In genomic region chr12:100058482-100059029, GRCh38 we compare ENCODE assay signal across 9 cellular contexts.
DNase-seq lines count a peak whose midpoint lies in the region; ATAC-seq, FAIRE-seq and TF ChIP-seq lines count a peak whose summit lies in the region.
"Had no signal": no experiment of that assay in that cellular context is flagged by ENCODE, and none has a peak within 500 bp of the region (broad histone marks: within the 10 kb centered on the region; RNA-seq: fewer than 3 reads in every experiment).

No MANE protein-coding gene starts in this region.

- POLR2A ChIA-PET in HepG2 (lab: Yijun Ruan, JAX), result no interaction called here

- WGBS in liver, result 90% methylated on average over 3 of the region's 3 CpGs
- WGBS in HepG2 (ENCODE audit: low lambda C conversion rate), result 98% methylated on average over 3 of the region's 3 CpGs

- H2AFZ ChIP-seq in HepG2 (ENCODE audit: low read length), result no peak overlapping the region

- H3K27me3 ChIP-seq in liver (ENCODE audit: control insufficient read depth in 4 of 4, insufficient read depth in 4 of 4, low read length in 3 of 4) (no peaks in the 10 kb centered on the region), HepG2 (ENCODE audit: control insufficient read depth in 1 of 2, insufficient read depth in 2 of 2, low read length in 2 of 2) (no peaks in the 10 kb centered on the region)

- TF ChIP-seq CTCF in liver (IDR thresholded peaks at IDR 0.05; ENCODE audit: low read depth, low read length, missing input control) (no peak), HepG2 (CRISPR knock-in tag; IDR thresholded peaks at IDR 0.05) (no peak), epithelial cell of esophagus (IDR thresholded peaks at IDR 0.05; ENCODE audit: insufficient read depth, low read depth, low read length, missing control alignments) (peak; percentile 45)

- H4K20me1 ChIP-seq in HepG2 (ENCODE audit: insufficient read depth, low read length), result no peaks in the 10 kb centered on the region

- BruUV-seq in HepG2 (replicated peaks; lab: Mats Ljungman, UMichigan), result no TSS peak

- no peak for TF ChIP-seq EP300 in HepG2 (IDR thresholded peaks at IDR 0.05; ENCODE audit: low read depth in 2 of 2, low read length in 2 of 2)
- no peak for TF ChIP-seq EP300 in HepG2 (CRISPR knock-in tag; IDR thresholded peaks at IDR 0.05; ENCODE audit: borderline replicate concordance)
- TF ChIP-seq EP300 in Ishikawa (IDR thresholded peaks at IDR 0.05; ENCODE audit: borderline replicate concordance), result no peak

- ATAC-seq in HepG2 (no peak), GM19397 (IDR thresholded peaks at IDR 0.05; ENCODE audit: unreplicated experiment) (no peak)

- CTCF ChIA-PET in HepG2 (lab: Yijun Ruan, JAX; ENCODE audit: low intra/inter-chr PET ratio, low total read pairs), result no interaction called here

- peak; percentile 27 to 29 for TF ChIP-seq RAD21 in liver (IDR thresholded peaks at IDR 0.05)
- no peak for TF ChIP-seq RAD21 in HepG2 (CRISPR knock-in tag; IDR thresholded peaks at IDR 0.05)
- 0 out of 2 replicates have a peak, but pooled peaks have one; percentile 8 for TF ChIP-seq RAD21 in Ishikawa (IDR thresholded peaks at IDR 0.05; ENCODE audit: low read depth)

- H3K27ac ChIP-seq in liver (ENCODE audit: low read depth in 1 of 2, low read length in 2 of 2) (no peak overlapping the region), HepG2 (ENCODE audit: extremely low read length, insufficient read depth, low read length) (no peak overlapping the region)

- no peak for FAIRE-seq in HepG2 (lab: Jason Lieb, UNC)

- no peak for TF ChIP-seq POLR2A in HepG2 (IDR thresholded peaks at IDR 0.05; ENCODE audit: insufficient read depth in 1 of 2, low read depth in 2 of 2, low read length in 2 of 2)

- H3K4me1 ChIP-seq in liver (ENCODE audit: control insufficient read depth in 4 of 4, insufficient read depth in 4 of 4, low read length in 3 of 4), result no peaks in the 10 kb centered on the region
- H3K4me1 ChIP-seq in HepG2 (ENCODE audit: insufficient read depth, low read length), result no peaks in the 10 kb centered on the region

- H3K4me2 ChIP-seq in HepG2 (ENCODE audit: low read depth, low read length), result no peak overlapping the region

- no peak overlapping the region for H3K9ac ChIP-seq in liver (ENCODE audit: low read depth in 1 of 2, low read length in 2 of 2)
- H3K9ac ChIP-seq in HepG2 (ENCODE audit: insufficient read depth, low read depth, low read length), result no peak overlapping the region

- intact Hi-C loops in HepG2 (cut with micrococcal nuclease; ENCODE audit: unreplicated experiment), result no loop called here

- peaks cover 7 to 37% (median 25%) of the 10 kb centered on the region in 4 donors for H3K36me3 ChIP-seq in liver (ENCODE audit: control insufficient read depth in 4 of 4, insufficient read depth in 3 of 4, low read depth in 1 of 4, low read length in 3 of 4)
- H3K36me3 ChIP-seq in HepG2 (replicated peaks in 1 of 2; ENCODE audit: control insufficient read depth in 1 of 2, insufficient read depth in 2 of 2, low read length in 2 of 2), result peaks cover 1 to 30% of the 10 kb centered on the region in 2 experiments; a peak in 4 of 5 replicates

- H3K4me3 ChIP-seq in liver (ENCODE audit: low read depth in 1 of 3, low read length in 3 of 3) (no peak overlapping the region), HepG2 (replicated peaks in 1 of 3; ENCODE audit: insufficient read depth in 1 of 3, low read depth in 2 of 3, low read length in 3 of 3) (no peak overlapping the region), epithelial cell of esophagus (ENCODE audit: low read length) (no peak overlapping the region)

- H3K79me2 ChIP-seq in HepG2 (ENCODE audit: insufficient read depth, low read length), result no peaks in the 10 kb centered on the region

- in situ Hi-C loops in HepG2 (cut with HindIII; ENCODE audit: extremely low pct_ligation_motif_present, low pct_unique_long_range_greater_than_20kb), result no loop called here

- H3K9me3 ChIP-seq in liver (ENCODE audit: control insufficient read depth in 4 of 4, low read length in 3 of 4) (no peaks in the 10 kb centered on the region), HepG2 (ENCODE audit: low read length) (no peaks in the 10 kb centered on the region)

- no peak for DNase-seq in HepG2 (ENCODE audit: low spot score)
- DNase-seq in epithelial cell of esophagus (ENCODE audit: low read depth), result peak; percentile 79
- no peak for DNase-seq in SK-N-DZ (ENCODE audit: low spot score)
- no peak for DNase-seq in NCI-H187 treated with DMSO at 0.1 percent for 48 hours (lab: John Stamatoyannopoulos, UW)
- no peak for DNase-seq in effector CD8-positive, alpha-beta T cell (lab: John Stamatoyannopoulos, UW)
- DNase-seq: C1 segment of cervical spinal cord had no signal

TF ChIP-seq in liver, 16 proteins besides CTCF, POLR2A, EP300 and RAD21 (continues in another document):
- no peak for TF ChIP-seq FOXA2 (IDR thresholded peaks at IDR 0.05)
- TF ChIP-seq HNF4A (conservative IDR thresholded peaks at IDR 0.05), result no peak
- TF ChIP-seq SP1 (IDR thresholded peaks at IDR 0.05), result no peak
- TF ChIP-seq GABPA (IDR thresholded peaks at IDR 0.05 in 1 of 2, conservative IDR thresholded peaks at IDR 0.05 in 1 of 2), result no peak
- no peak for TF ChIP-seq HNF4G (IDR thresholded peaks at IDR 0.05)
- no peak for TF ChIP-seq RXRA (IDR thresholded peaks at IDR 0.05)
- no peak for TF ChIP-seq EGR1 (IDR thresholded peaks at IDR 0.05; ENCODE audit: low read depth in 2 of 2)

TF ChIP-seq in Ishikawa, 13 proteins besides CTCF, POLR2A, EP300 and RAD21:
- no peak for TF ChIP-seq EGR1 (IDR thresholded peaks at IDR 0.05)
- no peak for TF ChIP-seq FOXM1 (IDR thresholded peaks at IDR 0.05; ENCODE audit: borderline replicate concordance, low read depth)
- no peak for TF ChIP-seq ZBTB7A (IDR thresholded peaks at IDR 0.05; ENCODE audit: low read depth)
- no peak for TF ChIP-seq REST (IDR thresholded peaks at IDR 0.05; ENCODE audit: low read depth)
- TF ChIP-seq CREB1 (IDR thresholded peaks at IDR 0.05; ENCODE audit: low read depth), result no peak
- no peak for TF ChIP-seq YY1 (IDR thresholded peaks at IDR 0.05; ENCODE audit: low read depth)
- no peak for TF ChIP-seq TEAD4 (IDR thresholded peaks at IDR 0.05)
- no peak for TF ChIP-seq MAX (IDR thresholded peaks at IDR 0.05)
- no peak for TF ChIP-seq TCF12 (IDR thresholded peaks at IDR 0.05; ENCODE audit: low read depth)
- TF ChIP-seq NFIC (IDR thresholded peaks at IDR 0.05), result no peak
- no peak for TF ChIP-seq TAF1 (IDR thresholded peaks at IDR 0.05; ENCODE audit: low read depth)
TF ChIP-seq in Ishikawa: peak in this region for 0.
